8 cellular contexts compared by ENCODE assay signal in the genomic region with DNA sequence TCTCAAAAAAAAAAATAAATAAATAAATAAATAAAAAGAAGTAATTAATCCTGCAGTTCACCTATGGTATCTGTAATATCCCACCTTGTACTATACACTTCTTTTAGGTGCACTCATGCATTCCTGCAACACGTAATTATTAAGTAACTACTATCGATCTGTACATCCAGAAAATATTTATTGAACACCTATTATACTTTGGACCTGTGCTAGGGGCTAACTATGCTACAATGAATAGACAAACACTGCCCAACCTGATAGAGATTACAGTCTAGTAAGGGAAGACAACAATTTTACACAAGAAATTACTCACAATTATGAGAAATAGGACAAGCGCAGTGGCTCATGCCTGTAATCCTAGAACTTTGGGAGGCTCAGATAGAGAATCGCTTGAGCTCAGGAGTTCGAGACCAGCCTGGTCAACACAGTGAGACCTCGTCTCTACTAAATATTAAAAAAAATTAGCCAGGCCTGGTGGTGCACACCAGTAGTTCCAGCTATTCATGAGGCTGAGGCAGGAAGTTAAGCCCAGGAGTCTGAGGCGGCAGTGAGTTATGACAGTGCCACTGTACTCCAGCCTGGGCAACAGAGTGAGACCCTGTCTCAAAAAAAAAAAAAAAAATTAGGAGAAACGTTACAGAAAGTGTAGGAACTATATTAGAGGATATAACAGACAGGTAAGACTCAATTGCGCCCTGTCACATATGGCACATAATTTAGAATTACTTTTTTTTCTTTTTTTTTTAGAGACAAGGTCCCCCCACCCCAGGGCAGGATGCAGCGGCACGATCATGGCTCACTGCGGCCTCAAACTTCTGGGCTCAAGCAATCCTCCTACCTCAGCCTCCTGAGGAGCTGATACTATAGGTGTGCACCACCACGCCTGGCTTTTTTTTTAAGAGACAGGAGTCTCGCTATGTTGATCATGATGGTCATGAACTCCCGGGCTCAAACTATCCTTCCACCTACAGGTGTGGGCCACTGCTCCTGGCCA. TPM values are rescaled to one million over a fixed set of nuclear protein-coding genes. Genes with fewer than 3 reads are reported as not detected.
DNase-seq lines count a peak whose midpoint lies in the region; ATAC-seq and TF ChIP-seq lines count a peak whose summit lies in the region.

No MANE protein-coding gene starts in this region.

- peaks cover 4 to 5% of the 10 kb centered on the region in 2 experiments; a peak in 2 of 3 replicates for H3K36me3 ChIP-seq in HEK293 (ENCODE audit: control insufficient read depth in 2 of 2, insufficient read depth in 1 of 2, low read length in 2 of 2)

- H3K27ac ChIP-seq in HEK293 (ENCODE audit: extremely low read depth, low read depth, low read length) (peak overlapping the region; percentile 87; the same call in 1 of the 2 replicates), right cardiac atrium (ENCODE audit: low read length) (no peak overlapping the region)

- H3K27me3 ChIP-seq in right cardiac atrium (ENCODE audit: control insufficient read depth, insufficient read depth) = no peaks in the 10 kb centered on the region

- peak overlapping the region; percentile 85 for H3K4me3 ChIP-seq in HEK293 (ENCODE audit: low read depth, low read length)
- H3K4me3 ChIP-seq in right cardiac atrium (ENCODE audit: low read length) = peak overlapping the region; percentile 78

- no peaks in the 10 kb centered on the region for H3K36me3 Mint-ChIP-seq in WTC11
- peaks cover 22% of the 10 kb centered on the region for H3K36me3 Mint-ChIP-seq in stimulated activated effector memory CD8-positive, alpha-beta T cell treated with anti-CD3 and anti-CD28 coated beads, Interleukin-12 subunit alpha, Interleukin-12 subunit beta, amount 100 ng/mL, for 72 hours

- H3K4me1 ChIP-seq in HEK293 (ENCODE audit: control insufficient read depth, insufficient read depth, low read length) = peaks cover 4% of the 10 kb centered on the region; the same call in 1 of the 2 replicates
- peaks cover 2% of the 10 kb centered on the region for H3K4me1 ChIP-seq in right cardiac atrium (ENCODE audit: control insufficient read depth, insufficient read depth, low read length)

- H3K9me3 Mint-ChIP-seq in WTC11 = no peaks in the 10 kb centered on the region
- no peaks in the 10 kb centered on the region for H3K9me3 Mint-ChIP-seq in stimulated activated effector memory CD8-positive, alpha-beta T cell treated with anti-CD3 and anti-CD28 coated beads, Interleukin-12 subunit alpha, Interleukin-12 subunit beta, amount 100 ng/mL, for 72 hours

- CTCF ChIA-PET in HEK293 (lab: Yijun Ruan, JAX) = interaction anchor here (1.0 kb wide), 1 partner anchor 29 kb away, joined by 3 read pairs; no protein-coding TSS in a partner anchor
- CTCF ChIA-PET in WTC11 (lab: Charles Lee) = no interaction called here

- H3K27ac Mint-ChIP-seq in WTC11 = no peak overlapping the region
- peak overlapping the region; percentile 96 for H3K27ac Mint-ChIP-seq in stimulated activated effector memory CD8-positive, alpha-beta T cell treated with anti-CD3 and anti-CD28 coated beads, Interleukin-12 subunit alpha, Interleukin-12 subunit beta, amount 100 ng/mL, for 72 hours

- DNase-seq in WTC11 (ENCODE audit: low spot score) (no peak), right cardiac atrium (no peak), DMS 273 treated with DMSO at 0.1 percent for 48 hours (lab: John Stamatoyannopoulos, UW) (no peak), DMS153 treated with DMSO at 0.1 percent for 48 hours (lab: John Stamatoyannopoulos, UW; ENCODE audit: unreplicated experiment) (no peak)
- no peak for DNase-seq in stimulated activated effector memory CD8-positive, alpha-beta T cell treated with anti-CD3 and anti-CD28 coated beads, Interleukin-12 subunit alpha, Interleukin-12 subunit beta, amount 100 ng/mL, for 72 hours (ENCODE audit: low spot score in 2 of 2)
- DNase-seq in stimulated activated naive CD4-positive, alpha-beta T cell treated with Interleukin-2 at 50 U/mL for 16 hours (lab: John Stamatoyannopoulos, UW) = no peak

- TF ChIP-seq CTCF in HEK293 (tag by site-specific recombination; IDR thresholded peaks at IDR 0.05) (no peak), WTC11 (IDR thresholded peaks at IDR 0.05) (no peak)

- peaks cover 7% of the 10 kb centered on the region for H3K4me1 Mint-ChIP-seq in WTC11
- H3K4me1 Mint-ChIP-seq in stimulated activated effector memory CD8-positive, alpha-beta T cell treated with anti-CD3 and anti-CD28 coated beads, Interleukin-12 subunit alpha, Interleukin-12 subunit beta, amount 100 ng/mL, for 72 hours = peaks cover 7% of the 10 kb centered on the region

- 95% methylated on average over 15 of the region's 15 CpGs for WGBS in right cardiac atrium

- H3K4me3 Mint-ChIP-seq in WTC11 = peak overlapping the region; percentile 76
- peak overlapping the region; percentile 89 for H3K4me3 Mint-ChIP-seq in stimulated activated effector memory CD8-positive, alpha-beta T cell treated with anti-CD3 and anti-CD28 coated beads, Interleukin-12 subunit alpha, Interleukin-12 subunit beta, amount 100 ng/mL, for 72 hours

- H3K9me3 ChIP-seq in HEK293 (ENCODE audit: control insufficient read depth, insufficient read depth, low read depth, low read length) (no peaks in the 10 kb centered on the region), right cardiac atrium (ENCODE audit: control insufficient read depth, low read length) (no peaks in the 10 kb centered on the region)

- intact Hi-C loops in right cardiac atrium (cut with DNase I) = no loop called here

- H3K27me3 Mint-ChIP-seq in WTC11 (ENCODE audit: low read depth) = peaks cover 19% of the 10 kb centered on the region

- no peak for ATAC-seq in WTC11
- ATAC-seq in right cardiac atrium = no peak
- no peak for ATAC-seq in stimulated activated effector memory CD8-positive, alpha-beta T cell treated with anti-CD3 and anti-CD28 coated beads, Interleukin-12 subunit alpha, Interleukin-12 subunit beta, amount 100 ng/mL, for 72 hours
- ATAC-seq in HG03354 (IDR thresholded peaks at IDR 0.05; ENCODE audit: poor library complexity, severe bottlenecking, unreplicated experiment) = no peak

- POLR2A ChIA-PET in HEK293 (lab: Yijun Ruan, JAX) (interaction anchor here (0.7 to 1.7 kb wide), 5 partner anchors 9 to 67 kb away, joined by 3 to 6 read pairs (median 3); a partner anchor contains a TSS), WTC11 (lab: Charles Lee) (no interaction called here)

TF ChIP-seq in HEK293, 187 proteins besides CTCF, POLR2A, EP300 and RAD21 (continues in another document):
- TF ChIP-seq ZNF416 (tag by site-specific recombination; IDR thresholded peaks at IDR 0.05) = no peak
- peak; percentile 38; the same call in 1 of the 2 replicates for TF ChIP-seq ZNF664 (tag by site-specific recombination; IDR thresholded peaks at IDR 0.05)
- TF ChIP-seq, protein P1, sequence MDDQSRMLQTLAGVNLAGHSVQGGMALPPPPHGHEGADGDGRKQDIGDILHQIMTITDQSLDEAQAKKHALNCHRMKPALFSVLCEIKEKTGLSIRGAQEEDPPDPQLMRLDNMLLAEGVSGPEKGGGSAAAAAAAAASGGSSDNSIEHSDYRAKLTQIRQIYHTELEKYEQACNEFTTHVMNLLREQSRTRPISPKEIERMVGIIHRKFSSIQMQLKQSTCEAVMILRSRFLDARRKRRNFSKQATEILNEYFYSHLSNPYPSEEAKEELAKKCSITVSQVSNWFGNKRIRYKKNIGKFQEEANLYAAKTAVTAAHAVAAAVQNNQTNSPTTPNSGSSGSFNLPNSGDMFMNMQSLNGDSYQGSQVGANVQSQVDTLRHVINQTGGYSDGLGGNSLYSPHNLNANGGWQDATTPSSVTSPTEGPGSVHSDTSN (CRISPR knock-in tag; IDR thresholded peaks at IDR 0.05) = no peak
- TF ChIP-seq, protein P2, sequence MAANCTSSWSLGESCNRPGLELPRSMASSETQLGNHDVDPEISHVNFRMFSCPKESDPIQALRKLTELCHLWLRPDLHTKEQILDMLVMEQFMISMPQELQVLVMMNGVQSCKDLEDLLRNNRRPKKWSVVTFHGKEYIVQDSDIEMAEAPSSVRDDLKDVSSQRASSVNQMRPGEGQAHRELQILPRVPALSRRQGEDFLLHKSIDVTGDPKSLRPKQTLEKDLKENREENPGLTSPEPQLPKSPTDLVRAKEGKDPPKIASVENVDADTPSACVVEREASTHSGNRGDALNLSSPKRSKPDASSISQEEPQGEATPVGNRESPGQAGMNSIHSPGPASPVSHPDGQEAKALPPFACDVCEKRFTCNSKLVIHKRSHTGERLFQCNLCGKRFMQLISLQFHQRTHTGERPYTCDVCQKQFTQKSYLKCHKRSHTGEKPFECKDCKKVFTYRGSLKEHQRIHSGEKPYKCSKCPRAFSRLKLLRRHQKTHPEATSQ (tag by site-specific recombination; IDR thresholded peaks at IDR 0.05) = no peak

TF ChIP-seq in WTC11, 78 proteins besides CTCF, POLR2A, EP300 and RAD21 (continues in another document):
- TF ChIP-seq FOXP1 (CRISPR knock-in tag; IDR thresholded peaks at IDR 0.05; ENCODE audit: borderline replicate concordance) (no peak), CREM (CRISPR knock-in tag; IDR thresholded peaks at IDR 0.05) (no peak), ZNF138 (CRISPR knock-in tag; conservative IDR thresholded peaks at IDR 0.05) (no peak), RORB (CRISPR knock-in tag; IDR thresholded peaks at IDR 0.05) (no peak), NFE2L1 (CRISPR knock-in tag; IDR thresholded peaks at IDR 0.05) (no peak)
- TF ChIP-seq, protein P3, sequence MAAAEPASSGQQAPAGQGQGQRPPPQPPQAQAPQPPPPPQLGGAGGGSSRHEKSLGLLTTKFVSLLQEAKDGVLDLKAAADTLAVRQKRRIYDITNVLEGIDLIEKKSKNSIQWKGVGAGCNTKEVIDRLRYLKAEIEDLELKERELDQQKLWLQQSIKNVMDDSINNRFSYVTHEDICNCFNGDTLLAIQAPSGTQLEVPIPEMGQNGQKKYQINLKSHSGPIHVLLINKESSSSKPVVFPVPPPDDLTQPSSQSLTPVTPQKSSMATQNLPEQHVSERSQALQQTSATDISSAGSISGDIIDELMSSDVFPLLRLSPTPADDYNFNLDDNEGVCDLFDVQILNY (CRISPR knock-in tag; IDR thresholded peaks at IDR 0.05) = no peak

RNA-seq across cellular contexts. Expression of a gene that starts 1.2 kb away (rescaled TPM):
- total RNA-seq in WTC11 (2021) = 12.1 to 13.5 TPM (median 12.2 TPM) in 3 replicates
- 10 to 100 TPM; 10.9 to 15.3 (median 12.4) TPM for total RNA-seq in right cardiac atrium
- polyA plus RNA-seq in right cardiac atrium = 6.2 TPM
